Comparison of ENCODE assay signal across 14 cellular contexts in genomic region chr19:690203-690602, GRCh38. TPM values are rescaled to one million over a fixed set of nuclear protein-coding genes. Genes with fewer than 3 reads are reported as not detected.
A peak's percentile ranks its signal among the peaks of the same experiment; 100 is the strongest.
DNase-seq lines count a peak whose midpoint lies in the region; TF ChIP-seq lines count a peak whose summit lies in the region.
"Had no signal": no experiment of that assay in that cellular context is flagged by ENCODE, and none has a peak within 500 bp of the region (broad histone marks: within the 10 kb centered on the region; RNA-seq: fewer than 3 reads in every experiment).

No MANE protein-coding gene starts in this region.

- H3K4me3 ChIP-seq in NT2/D1 (ENCODE audit: insufficient read length, low read depth) (no peak overlapping the region), left ventricle myocardium inferior (no peak overlapping the region), osteoblast (ENCODE audit: insufficient read depth, low read length) (no peak overlapping the region), esophagus squamous epithelium (no peak overlapping the region)
- H3K4me3 ChIP-seq: A549 had no signal

- WGBS in esophagus squamous epithelium, 2 donors: 75 to 84% methylated on average over 17 to 18 of the region's 18 CpGs

- H3K9ac ChIP-seq in NT2/D1 (ENCODE audit: insufficient read length, low read depth): peak overlapping the region; percentile 50

- intact Hi-C loops in left ventricle myocardium inferior (cut with micrococcal nuclease): no loop called here
- intact Hi-C loops in esophagus squamous epithelium (cut with DNase I): no loop called here

- H3K9me3 ChIP-seq in NT2/D1 (ENCODE audit: insufficient read depth, low read length): no peaks in the 10 kb centered on the region
- H3K9me3 ChIP-seq in left ventricle myocardium inferior (replicated peaks): no peaks in the 10 kb centered on the region
- H3K9me3 ChIP-seq in osteoblast (ENCODE audit: low read depth, low read length): no peaks in the 10 kb centered on the region
- no peaks in the 10 kb centered on the region for H3K9me3 ChIP-seq in esophagus squamous epithelium
- H3K9me3 ChIP-seq: A549 had no signal

- H2AFZ ChIP-seq in osteoblast (ENCODE audit: low read length): no peak overlapping the region

- DNase-seq in ELF-1 (ENCODE audit: low read depth, low spot score) (peak; percentile 51), NT2/D1 (ENCODE audit: low read depth, low spot score) (no peak), left ventricle myocardium inferior (peak; percentile 72), osteoblast (ENCODE audit: insufficient read length, low spot score, missing footprints) (peak; percentile 68), esophagus squamous epithelium (lab: John Stamatoyannopoulos, UW) (no peak)
- DNase-seq in activated naive CD4-positive, alpha-beta T cell (lab: John Stamatoyannopoulos, UW): no peak
- DNase-seq: CD8-positive, alpha-beta T cell; COR-L47; DMS153; DMS79 treated with DMSO at 0.1 percent for 48 hours; EL; GDM1 had no signal

- no peak overlapping the region for H3K4me2 ChIP-seq in osteoblast (ENCODE audit: insufficient read depth, low read length)
- H3K4me2 ChIP-seq: A549 had no signal

- no peak for TF ChIP-seq POLR2A in esophagus squamous epithelium (IDR thresholded peaks at IDR 0.05)

- peak overlapping the region; percentile 30 for H3K27ac ChIP-seq in left ventricle myocardium inferior (replicated peaks)
- H3K27ac ChIP-seq in osteoblast (ENCODE audit: low read depth, low read length): no peak overlapping the region
- no peak overlapping the region for H3K27ac ChIP-seq in esophagus squamous epithelium
- H3K27ac ChIP-seq: A549, HL-60 had no signal

- H3K27me3 ChIP-seq in NT2/D1 (ENCODE audit: insufficient read depth, insufficient read length) (no peaks in the 10 kb centered on the region), left ventricle myocardium inferior (ENCODE audit: low read depth) (peaks cover 7% of the 10 kb centered on the region), osteoblast (ENCODE audit: insufficient read depth, low read length) (no peaks in the 10 kb centered on the region), esophagus squamous epithelium (peaks cover 0 to 9% (median 0%) of the 10 kb centered on the region in 4 donors)

- H3K36me3 ChIP-seq in NT2/D1 (ENCODE audit: insufficient read depth, insufficient read length, low read length): no peaks in the 10 kb centered on the region
- no peaks in the 10 kb centered on the region for H3K36me3 ChIP-seq in left ventricle myocardium inferior
- H3K36me3 ChIP-seq in osteoblast (ENCODE audit: insufficient read depth, low read length): no peaks in the 10 kb centered on the region
- H3K36me3 ChIP-seq in esophagus squamous epithelium: no peaks in the 10 kb centered on the region

- H4K20me1 ChIP-seq in osteoblast (ENCODE audit: insufficient read depth, low read length): no peaks in the 10 kb centered on the region

- H3K79me2 ChIP-seq in osteoblast (ENCODE audit: insufficient read depth, low read length): no peaks in the 10 kb centered on the region

- H3K4me1 ChIP-seq in NT2/D1 (ENCODE audit: insufficient read depth, insufficient read length): peaks cover 13% of the 10 kb centered on the region
- no peaks in the 10 kb centered on the region for H3K4me1 ChIP-seq in left ventricle myocardium inferior
- no peaks in the 10 kb centered on the region for H3K4me1 ChIP-seq in osteoblast (ENCODE audit: insufficient read depth, low read length)
- H3K4me1 ChIP-seq in esophagus squamous epithelium: no peaks in the 10 kb centered on the region

- TF ChIP-seq CTCF in left ventricle myocardium inferior (IDR thresholded peaks at IDR 0.05; ENCODE audit: borderline replicate concordance): no peak
- no peak for TF ChIP-seq CTCF in osteoblast (IDR thresholded peaks at IDR 0.05; ENCODE audit: extremely low read depth, low read depth, low read length)
- TF ChIP-seq CTCF in esophagus squamous epithelium (IDR thresholded peaks at IDR 0.05): no peak

RNA-seq across cellular contexts. Expression of gene PRSS57, which starts 5.0 kb away (rescaled TPM):
- total RNA-seq in left ventricle myocardium inferior (not detected), osteoblast (not detected in 2 replicates), esophagus squamous epithelium (not detected)
- total RNA-seq: CD8-positive, alpha-beta T cell had no signal

RNA-seq across cellular contexts. Expression of gene FSTL3, which starts 14.0 kb away (rescaled TPM):
- total RNA-seq in left ventricle myocardium inferior (56.1 TPM), osteoblast (32.7 and 52.1 TPM in 2 replicates), esophagus squamous epithelium (10 to 100 TPM in 3 of 4 donors, 1 to 10 TPM in 1; 4.4 to 43.3 (median 17.7) TPM)

RNA-seq across cellular contexts. Expression of gene PALM, which starts 18.5 kb away (rescaled TPM):
- total RNA-seq in left ventricle myocardium inferior (26.8 TPM), osteoblast (9.7 and 10.5 TPM in 2 replicates), esophagus squamous epithelium (10 to 100 TPM in 1 of 4 donors, 1 to 10 TPM in 3; 2.6 to 19.3 (median 6.5) TPM)
- total RNA-seq: CD8-positive, alpha-beta T cell had no signal

RNA-seq across cellular contexts. Expression of gene RNF126, which starts 27.2 kb away (rescaled TPM):
- total RNA-seq in left ventricle myocardium inferior (25.5 TPM), osteoblast (29.8 and 38.7 TPM in 2 replicates), esophagus squamous epithelium (100 to 1,000 TPM in 2 of 4 donors, 10 to 100 TPM in 2; 82.1 to 118 (median 98.4) TPM)

RNA-seq across cellular contexts. Expression of gene FGF22, which starts 50.5 kb away (rescaled TPM):
- total RNA-seq in left ventricle myocardium inferior (not detected), osteoblast (not detected in 2 replicates), esophagus squamous epithelium (1 to 10 TPM in 1 of 4 donors, under 1 TPM in 1, not detected in 2; 0.38 to 1.6 TPM)

Comparison
In these comparisons a context has a peak if more than half of its experiments do, and no peak if none do; other contexts are left out.
1. DNase-seq: peak in ELF-1 (single experiment), left ventricle myocardium inferior (single experiment) and osteoblast (single experiment); none in NT2/D1 (single experiment), esophagus squamous epithelium (single experiment) and activated naive CD4-positive, alpha-beta T cell (0 of 4).